In the genomic region with DNA sequence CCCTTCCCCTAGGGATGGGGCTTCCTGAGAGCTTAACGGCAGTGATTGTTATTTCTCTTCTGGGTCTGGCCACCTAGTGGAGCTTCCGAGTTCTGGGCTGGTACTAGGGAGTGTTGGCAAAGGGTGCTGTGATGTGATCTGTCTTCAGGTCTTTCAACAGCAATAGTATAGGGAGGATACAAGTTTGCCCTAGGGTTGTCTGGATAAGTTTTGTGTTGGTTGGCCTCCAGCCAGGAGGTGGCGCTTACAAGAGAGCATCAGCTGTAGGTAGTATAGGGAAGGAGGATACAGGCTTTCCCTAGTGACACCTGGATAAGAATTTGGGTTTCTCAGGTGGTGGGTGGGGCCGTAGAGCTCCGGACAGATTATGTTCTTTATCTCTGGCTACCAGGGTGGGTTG, we compare ENCODE assay signal across 1 cellular context.
TF ChIP-seq lines count a peak whose summit lies in the region.

No MANE protein-coding gene starts in this region.

TF ChIP-seq in HepG2, 621 proteins besides CTCF, POLR2A, EP300 and RAD21 (continued from another document):
- TF ChIP-seq, protein P1, sequence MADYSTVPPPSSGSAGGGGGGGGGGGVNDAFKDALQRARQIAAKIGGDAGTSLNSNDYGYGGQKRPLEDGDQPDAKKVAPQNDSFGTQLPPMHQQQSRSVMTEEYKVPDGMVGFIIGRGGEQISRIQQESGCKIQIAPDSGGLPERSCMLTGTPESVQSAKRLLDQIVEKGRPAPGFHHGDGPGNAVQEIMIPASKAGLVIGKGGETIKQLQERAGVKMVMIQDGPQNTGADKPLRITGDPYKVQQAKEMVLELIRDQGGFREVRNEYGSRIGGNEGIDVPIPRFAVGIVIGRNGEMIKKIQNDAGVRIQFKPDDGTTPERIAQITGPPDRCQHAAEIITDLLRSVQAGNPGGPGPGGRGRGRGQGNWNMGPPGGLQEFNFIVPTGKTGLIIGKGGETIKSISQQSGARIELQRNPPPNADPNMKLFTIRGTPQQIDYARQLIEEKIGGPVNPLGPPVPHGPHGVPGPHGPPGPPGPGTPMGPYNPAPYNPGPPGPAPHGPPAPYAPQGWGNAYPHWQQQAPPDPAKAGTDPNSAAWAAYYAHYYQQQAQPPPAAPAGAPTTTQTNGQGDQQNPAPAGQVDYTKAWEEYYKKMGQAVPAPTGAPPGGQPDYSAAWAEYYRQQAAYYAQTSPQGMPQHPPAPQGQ (CRISPR knock-in tag; IDR thresholded peaks at IDR 0.05; ENCODE audit: borderline replicate concordance) = no peak
